In the genomic region with DNA sequence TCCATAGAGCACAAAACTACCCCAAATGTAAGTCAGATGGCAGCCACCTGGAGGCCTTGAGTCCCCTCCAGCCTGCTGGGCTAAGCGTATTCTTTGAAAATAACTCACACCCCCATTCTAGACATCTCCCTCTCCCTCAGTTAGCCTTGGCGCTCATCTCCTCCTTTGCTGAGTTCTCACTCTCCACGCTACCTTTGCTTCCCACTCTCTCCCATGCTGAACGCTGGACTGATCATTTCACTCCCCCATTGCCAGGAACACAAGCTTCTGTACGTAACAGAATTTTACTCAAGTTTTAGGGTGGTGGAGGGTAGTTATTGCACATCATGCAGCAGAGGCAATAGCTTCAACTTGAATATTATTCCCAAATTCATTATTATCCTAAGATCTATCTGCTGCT, we compare ENCODE assay signal across 26 cellular contexts. TPM values are rescaled to one million over a fixed set of nuclear protein-coding genes. Genes with fewer than 3 reads are reported as not detected.
DNase-seq lines count a peak whose midpoint lies in the region; FAIRE-seq and TF ChIP-seq lines count a peak whose summit lies in the region.
"Had no signal": no experiment of that assay in that cellular context is flagged by ENCODE, and none has a peak within 500 bp of the region (broad histone marks: within the 10 kb centered on the region; RNA-seq: fewer than 3 reads in every experiment).

No MANE protein-coding gene starts in this region.

- no peak overlapping the region for H3T11ph ChIP-seq in H9 (ENCODE audit: low read length)

- no peak for FAIRE-seq in small intestine (lab: Jason Lieb, UNC)
- FAIRE-seq: A549, D721Med, GM12878, GM19239, H54 had no signal

- H3K4me1 Mint-ChIP-seq in H9 = peaks cover 9 to 16% of the 10 kb centered on the region in 2 experiments
- H3K4me1 Mint-ChIP-seq in endothelial cell (ENCODE audit: unreplicated experiment) = no peaks in the 10 kb centered on the region

- no peaks in the 10 kb centered on the region for H3K79me1 ChIP-seq in H9 (ENCODE audit: insufficient read depth, low read depth, low read length, poor library complexity, severe bottlenecking)

- H3K79me2 ChIP-seq in H9 (ENCODE audit: insufficient read depth, low read length) = no peaks in the 10 kb centered on the region

- H3K56ac ChIP-seq in H9 (ENCODE audit: insufficient read length, low read depth, low read length) = no peak overlapping the region

- no peak overlapping the region for H2BK120ac ChIP-seq in H9 (ENCODE audit: low read depth, low read length, poor library complexity, severe bottlenecking)

- no peaks in the 10 kb centered on the region for H3K23me2 ChIP-seq in H9 (ENCODE audit: insufficient read length, low read depth, low read length, poor library complexity, severe bottlenecking)

- H3K9me3 ChIP-seq in H9 (ENCODE audit: control insufficient read depth, low read depth, low read length) = peaks cover 15% of the 10 kb centered on the region
- H3K9me3 ChIP-seq in small intestine (ENCODE audit: control insufficient read depth, low read depth) = no peaks in the 10 kb centered on the region

- H3K4me2 ChIP-seq in H9 (ENCODE audit: insufficient read depth, insufficient read length, low read length) = no peak overlapping the region
- H3K4me2 ChIP-seq: A549 had no signal

- H3K27ac Mint-ChIP-seq in H9 (peak overlapping the region in 2 of 3 experiments; percentile 1 to 4; a peak in 2 of 7 replicates), endothelial cell (ENCODE audit: unreplicated experiment) (no peak overlapping the region)
- H3K27ac Mint-ChIP-seq: CD14-positive monocyte; CD4-positive, alpha-beta T cell had no signal

- no peak overlapping the region for H3K4me3 ChIP-seq in small intestine (ENCODE audit: low read depth in 1 of 2, low read length in 2 of 2)
- H3K4me3 ChIP-seq: A549; BLaER1 treated with 17β-estradiol and CSF1 and Interleukin-3, amounts not matched to agents 10 nM and 100 nM; GM12878; GM23248 had no signal

- no peak overlapping the region for H4K8ac ChIP-seq in H9 (replicated peaks; ENCODE audit: insufficient read length, low read depth, low read length)

- no peak overlapping the region for H2BK15ac ChIP-seq in H9 (ENCODE audit: low read depth, low read length)

- no peaks in the 10 kb centered on the region for H3K36me3 ChIP-seq in small intestine (ENCODE audit: control insufficient read depth in 2 of 2, insufficient read depth in 2 of 2, low read length in 2 of 2)
- H3K36me3 ChIP-seq: BE2C; BLaER1 treated with 17β-estradiol and CSF1 and Interleukin-3, amounts not matched to agents 10 nM and 100 nM had no signal

- H3K18ac ChIP-seq in H9 (ENCODE audit: insufficient read length, low read depth, low read length) = no peak overlapping the region

- no peak overlapping the region for H3K4ac ChIP-seq in H9 (ENCODE audit: low read depth, low read length)

- no peak overlapping the region for H2BK20ac ChIP-seq in H9 (ENCODE audit: low read depth, low read length, poor library complexity, severe bottlenecking)

- peaks cover 16 to 17% of the 10 kb centered on the region in 2 experiments for H3K9me3 Mint-ChIP-seq in H9
- no peaks in the 10 kb centered on the region for H3K9me3 Mint-ChIP-seq in endothelial cell (ENCODE audit: unreplicated experiment)
- H3K9me3 Mint-ChIP-seq: CD4-positive, alpha-beta T cell; CD8-positive, alpha-beta memory T cell had no signal

- H3K4me1 ChIP-seq in H9 (ENCODE audit: insufficient read depth, low read length) = no peaks in the 10 kb centered on the region
- H3K4me1 ChIP-seq in small intestine (ENCODE audit: control insufficient read depth in 2 of 2, insufficient read depth in 1 of 2, low read depth in 1 of 2, low read length in 1 of 2) = no peaks in the 10 kb centered on the region
- H3K4me1 ChIP-seq: A549, BE2C had no signal

- H2BK12ac ChIP-seq in H9 (ENCODE audit: insufficient read length, low read depth, low read length) = no peak overlapping the region

- H3K36me3 Mint-ChIP-seq in H9 (ENCODE audit: insufficient read depth in 1 of 3, low read depth in 3 of 3) = peaks cover 12 to 17% (median 12%) of the 10 kb centered on the region in 3 experiments
- peaks cover 4% of the 10 kb centered on the region for H3K36me3 Mint-ChIP-seq in endothelial cell (ENCODE audit: low read depth, unreplicated experiment)
- H3K36me3 Mint-ChIP-seq: CD14-positive monocyte had no signal

- no peaks in the 10 kb centered on the region for H4K20me1 ChIP-seq in H9 (ENCODE audit: control insufficient read depth, insufficient read depth, insufficient read length)
- H4K20me1 ChIP-seq: BLaER1 treated with 17β-estradiol and CSF1 and Interleukin-3, amounts not matched to agents 10 nM and 100 nM had no signal

- H3K27me3 Mint-ChIP-seq in H9 (ENCODE audit: low read depth) (peaks cover 1% of the 10 kb centered on the region; the same call in 1 of the 2 replicates), endothelial cell (ENCODE audit: unreplicated experiment) (peaks cover 3% of the 10 kb centered on the region)

- H3K27me3 ChIP-seq in H9 (ENCODE audit: insufficient read depth, low read length) = no peaks in the 10 kb centered on the region
- H3K27me3 ChIP-seq in small intestine (ENCODE audit: control insufficient read depth in 2 of 2, insufficient read depth in 2 of 2, low read length in 2 of 2) = no peaks in the 10 kb centered on the region
- H3K27me3 ChIP-seq: BLaER1 treated with 17β-estradiol and CSF1 and Interleukin-3, amounts not matched to agents 10 nM and 100 nM had no signal

- H3K14ac ChIP-seq in H9 (ENCODE audit: insufficient read depth, low read length) = no peak overlapping the region

- WGBS in H9 (ENCODE audit: extremely low coverage, insufficient read length, low lambda C conversion rate) = no CpG with 5 or more reads among the region's 5 CpGs
- WGBS in small intestine, 3 donors = 85 to 95% (median 91%) methylated on average over 5 of the region's 5 CpGs

- no peak overlapping the region for H3K9ac ChIP-seq in H9 (ENCODE audit: extremely low read depth, insufficient read length, low read length)
- H3K9ac ChIP-seq: BLaER1 treated with 17β-estradiol and CSF1 and Interleukin-3, amounts not matched to agents 10 nM and 100 nM; GM23248 had no signal

- H4K5ac ChIP-seq in H9 (ENCODE audit: insufficient read length, low read depth, low read length) = no peak overlapping the region

- no peak overlapping the region for H3K4me3 Mint-ChIP-seq in H9
- H3K4me3 Mint-ChIP-seq in endothelial cell (ENCODE audit: unreplicated experiment) = peak overlapping the region; percentile 40
- H3K4me3 Mint-ChIP-seq: CD14-positive monocyte; CD4-positive, alpha-beta T cell; CD8-positive, alpha-beta memory T cell had no signal

- no peak overlapping the region for H3K27ac ChIP-seq in H9 (ENCODE audit: insufficient read length, low read depth, low read length)
- H3K27ac ChIP-seq in caudate nucleus (ENCODE audit: low read depth, low read length) = peak overlapping the region; percentile 63
- no peak overlapping the region for H3K27ac ChIP-seq in small intestine (ENCODE audit: low read depth in 1 of 2, low read length in 1 of 2)
- H3K27ac ChIP-seq: A549; BLaER1 treated with 17β-estradiol and CSF1 and Interleukin-3, amounts not matched to agents 10 nM and 100 nM; GM23248 had no signal

- no peak for TF ChIP-seq CTCF in H9 (conservative IDR thresholded peaks at IDR 0.05)
- TF ChIP-seq CTCF in endothelial cell (IDR thresholded peaks at IDR 0.05; ENCODE audit: unreplicated experiment) = no peak

- H2AFZ ChIP-seq in H9 (ENCODE audit: low read length) = no peak overlapping the region
- H2AFZ ChIP-seq: GM23248 had no signal

- no peak overlapping the region for H3K23ac ChIP-seq in H9 (ENCODE audit: insufficient read length, low read depth, low read length)

- no peak overlapping the region for H4K91ac ChIP-seq in H9 (ENCODE audit: insufficient read length, low read depth, low read length)

- DNase-seq in H9 (no peak), caudate nucleus (lab: John Stamatoyannopoulos, UW) (no peak), endothelial cell (ENCODE audit: low spot score) (no peak), NCI-H69 (lab: John Stamatoyannopoulos, UW) (no peak), small intestine (no peak), NCI-H1930 (lab: John Stamatoyannopoulos, UW) (no peak), middle frontal gyrus (ENCODE audit: extremely low spot score, low spot score) (no peak)
- DNase-seq: 8988T; ACHN; AML-193; BE2C; CD4-positive, alpha-beta T cell; CD8-positive, alpha-beta memory T cell; DMS 273 treated with DMSO at 0.1 percent for 48 hours; DMS79; EL; GDM1; GM23248; HCEC 1CT had no signal

- no peak overlapping the region for H2AK5ac ChIP-seq in H9 (ENCODE audit: insufficient read length, low read length)

- H2BK5ac ChIP-seq in H9 (ENCODE audit: insufficient read length, low read length) = no peak overlapping the region

RNA-seq across cellular contexts. Expression of a gene that starts 47.5 kb away (rescaled TPM):
- total RNA-seq in H9 (2021) = 3.3 and 3.6 TPM in 2 replicates
- 0.41 TPM for total RNA-seq in endothelial cell (ENCODE audit: unreplicated experiment)
- 1 to 10 TPM; 6.3 to 7.2 (median 6.5) TPM for polyA plus RNA-seq in small intestine
- total RNA-seq: GM23248 had no signal
- polyA plus RNA-seq: GM23248 had no signal
